ENCODE assay signal across 1 cellular context in genomic region chr9:125655691-125656410, GRCh38.
TF ChIP-seq lines count a peak whose summit lies in the region.

No MANE protein-coding gene starts in this region.

TF ChIP-seq in GM23338, 12 proteins besides CTCF, POLR2A, EP300 and RAD21 (continued from another document):
- TF ChIP-seq ZNF462 (CRISPR knock-in tag; IDR thresholded peaks at IDR 0.05) (no peak), ZNF331 (CRISPR knock-in tag; IDR thresholded peaks at IDR 0.05; ENCODE audit: low read depth) (no peak), EZH2 (IDR thresholded peaks at IDR 0.05; ENCODE audit: low read depth, unreplicated experiment) (no peak), REST (IDR thresholded peaks at IDR 0.05; ENCODE audit: unreplicated experiment) (no peak), NANOG (IDR thresholded peaks at IDR 0.05; ENCODE audit: borderline replicate concordance) (no peak)
